In genomic region chr11:58503361-58503856, GRCh38 we compare ENCODE assay signal across 1 cellular context.
TF ChIP-seq lines count a peak whose summit lies in the region.

No MANE protein-coding gene starts in this region.

TF ChIP-seq in GM12878, 131 proteins besides CTCF, POLR2A, EP300 and RAD21 (continued from another document and continues in another):
- TF ChIP-seq LARP7 (IDR thresholded peaks at IDR 0.05) (no peak), USF1 (IDR thresholded peaks at IDR 0.05; ENCODE audit: borderline replicate concordance, extremely low read length, insufficient read depth, low read depth, low read length) (no peak), BACH1 (IDR thresholded peaks at IDR 0.05; ENCODE audit: borderline replicate concordance) (no peak), ASH2L (IDR thresholded peaks at IDR 0.05; ENCODE audit: borderline replicate concordance, low read depth) (no peak), SKIL (IDR thresholded peaks at IDR 0.05; ENCODE audit: low read depth, poor library complexity, severe bottlenecking) (peak; percentile 19), ZBTB40 (IDR thresholded peaks at IDR 0.05; ENCODE audit: borderline replicate concordance) (no peak), SRF (IDR thresholded peaks at IDR 0.05; ENCODE audit: low read depth in 2 of 2, low read length in 2 of 2) (no peak), SMARCA5 (IDR thresholded peaks at IDR 0.05) (no peak), CEBPZ (IDR thresholded peaks at IDR 0.05; ENCODE audit: low read depth, low read length) (no peak), IRF3 (IDR thresholded peaks at IDR 0.05) (no peak), FOXM1 (IDR thresholded peaks at IDR 0.05; ENCODE audit: low read depth, low read length) (no peak), SREBF1 (IDR thresholded peaks at IDR 0.05; ENCODE audit: low read length) (no peak), HDAC6 (IDR thresholded peaks at IDR 0.05; ENCODE audit: unreplicated experiment) (no peak), MTA3 (IDR thresholded peaks at IDR 0.05; ENCODE audit: borderline replicate concordance, low read length) (no peak), TCF7 (IDR thresholded peaks at IDR 0.05; ENCODE audit: borderline replicate concordance) (no peak), PML (IDR thresholded peaks at IDR 0.05; ENCODE audit: low read length) (no peak), CHD4 (IDR thresholded peaks at IDR 0.05) (no peak), HCFC1 (IDR thresholded peaks at IDR 0.05; ENCODE audit: low read length) (no peak), SUZ12 (IDR thresholded peaks at IDR 0.05; ENCODE audit: unreplicated experiment) (no peak), RAD51 (IDR thresholded peaks at IDR 0.05) (no peak), RBBP5 (conservative IDR thresholded peaks at IDR 0.05) (no peak), CHD1 (IDR thresholded peaks at IDR 0.05; ENCODE audit: low read depth, low read length) (no peak), HDGF (IDR thresholded peaks at IDR 0.05) (no peak), RUNX3 (IDR thresholded peaks at IDR 0.05; ENCODE audit: low read length) (no peak; the same call in 1 of the 2 replicates), GABPA (IDR thresholded peaks at IDR 0.05; ENCODE audit: low read depth) (no peak), BRCA1 (IDR thresholded peaks at IDR 0.05; ENCODE audit: low read depth, low read length) (no peak), ZZZ3 (IDR thresholded peaks at IDR 0.05; ENCODE audit: control insufficient read depth, insufficient read length, low read depth) (no peak), IKZF1 (conservative IDR thresholded peaks at IDR 0.05) (peak; percentile 73), YY1 (IDR thresholded peaks at IDR 0.05; ENCODE audit: low read depth, low read length) (no peak), STAT1 (conservative IDR thresholded peaks at IDR 0.05) (no peak), MEF2B (IDR thresholded peaks at IDR 0.05; ENCODE audit: partially characterized antibody, poor library complexity, severe bottlenecking) (no peak)
- TF ChIP-seq, protein P1, sequence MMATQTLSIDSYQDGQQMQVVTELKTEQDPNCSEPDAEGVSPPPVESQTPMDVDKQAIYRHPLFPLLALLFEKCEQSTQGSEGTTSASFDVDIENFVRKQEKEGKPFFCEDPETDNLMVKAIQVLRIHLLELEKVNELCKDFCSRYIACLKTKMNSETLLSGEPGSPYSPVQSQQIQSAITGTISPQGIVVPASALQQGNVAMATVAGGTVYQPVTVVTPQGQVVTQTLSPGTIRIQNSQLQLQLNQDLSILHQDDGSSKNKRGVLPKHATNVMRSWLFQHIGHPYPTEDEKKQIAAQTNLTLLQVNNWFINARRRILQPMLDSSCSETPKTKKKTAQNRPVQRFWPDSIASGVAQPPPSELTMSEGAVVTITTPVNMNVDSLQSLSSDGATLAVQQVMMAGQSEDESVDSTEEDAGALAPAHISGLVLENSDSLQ (IDR thresholded peaks at IDR 0.05), result no peak
- TF ChIP-seq, protein P2, sequence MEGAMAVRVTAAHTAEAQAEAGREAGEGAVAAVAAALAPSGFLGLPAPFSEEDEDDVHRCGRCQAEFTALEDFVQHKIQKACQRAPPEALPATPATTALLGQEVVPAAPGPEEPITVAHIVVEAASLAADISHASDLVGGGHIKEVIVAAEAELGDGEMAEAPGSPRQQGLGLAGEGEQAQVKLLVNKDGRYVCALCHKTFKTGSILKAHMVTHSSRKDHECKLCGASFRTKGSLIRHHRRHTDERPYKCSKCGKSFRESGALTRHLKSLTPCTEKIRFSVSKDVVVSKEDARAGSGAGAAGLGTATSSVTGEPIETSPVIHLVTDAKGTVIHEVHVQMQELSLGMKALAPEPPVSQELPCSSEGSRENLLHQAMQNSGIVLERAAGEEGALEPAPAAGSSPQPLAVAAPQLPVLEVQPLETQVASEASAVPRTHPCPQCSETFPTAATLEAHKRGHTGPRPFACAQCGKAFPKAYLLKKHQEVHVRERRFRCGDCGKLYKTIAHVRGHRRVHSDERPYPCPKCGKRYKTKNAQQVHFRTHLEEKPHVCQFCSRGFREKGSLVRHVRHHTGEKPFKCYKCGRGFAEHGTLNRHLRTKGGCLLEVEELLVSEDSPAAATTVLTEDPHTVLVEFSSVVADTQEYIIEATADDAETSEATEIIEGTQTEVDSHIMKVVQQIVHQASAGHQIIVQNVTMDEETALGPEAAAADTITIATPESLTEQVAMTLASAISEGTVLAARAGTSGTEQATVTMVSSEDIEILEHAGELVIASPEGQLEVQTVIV (IDR thresholded peaks at IDR 0.05; ENCODE audit: borderline replicate concordance, partially characterized antibody), result no peak
- TF ChIP-seq, protein P3, sequence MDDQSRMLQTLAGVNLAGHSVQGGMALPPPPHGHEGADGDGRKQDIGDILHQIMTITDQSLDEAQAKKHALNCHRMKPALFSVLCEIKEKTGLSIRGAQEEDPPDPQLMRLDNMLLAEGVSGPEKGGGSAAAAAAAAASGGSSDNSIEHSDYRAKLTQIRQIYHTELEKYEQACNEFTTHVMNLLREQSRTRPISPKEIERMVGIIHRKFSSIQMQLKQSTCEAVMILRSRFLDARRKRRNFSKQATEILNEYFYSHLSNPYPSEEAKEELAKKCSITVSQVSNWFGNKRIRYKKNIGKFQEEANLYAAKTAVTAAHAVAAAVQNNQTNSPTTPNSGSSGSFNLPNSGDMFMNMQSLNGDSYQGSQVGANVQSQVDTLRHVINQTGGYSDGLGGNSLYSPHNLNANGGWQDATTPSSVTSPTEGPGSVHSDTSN (IDR thresholded peaks at IDR 0.05; ENCODE audit: insufficient replicate concordance, low read depth, low read length), result no peak
- TF ChIP-seq, protein P4, sequence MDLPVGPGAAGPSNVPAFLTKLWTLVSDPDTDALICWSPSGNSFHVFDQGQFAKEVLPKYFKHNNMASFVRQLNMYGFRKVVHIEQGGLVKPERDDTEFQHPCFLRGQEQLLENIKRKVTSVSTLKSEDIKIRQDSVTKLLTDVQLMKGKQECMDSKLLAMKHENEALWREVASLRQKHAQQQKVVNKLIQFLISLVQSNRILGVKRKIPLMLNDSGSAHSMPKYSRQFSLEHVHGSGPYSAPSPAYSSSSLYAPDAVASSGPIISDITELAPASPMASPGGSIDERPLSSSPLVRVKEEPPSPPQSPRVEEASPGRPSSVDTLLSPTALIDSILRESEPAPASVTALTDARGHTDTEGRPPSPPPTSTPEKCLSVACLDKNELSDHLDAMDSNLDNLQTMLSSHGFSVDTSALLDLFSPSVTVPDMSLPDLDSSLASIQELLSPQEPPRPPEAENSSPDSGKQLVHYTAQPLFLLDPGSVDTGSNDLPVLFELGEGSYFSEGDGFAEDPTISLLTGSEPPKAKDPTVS (IDR thresholded peaks at IDR 0.05; ENCODE audit: low read depth, low read length), result no peak
- TF ChIP-seq, protein P5, sequence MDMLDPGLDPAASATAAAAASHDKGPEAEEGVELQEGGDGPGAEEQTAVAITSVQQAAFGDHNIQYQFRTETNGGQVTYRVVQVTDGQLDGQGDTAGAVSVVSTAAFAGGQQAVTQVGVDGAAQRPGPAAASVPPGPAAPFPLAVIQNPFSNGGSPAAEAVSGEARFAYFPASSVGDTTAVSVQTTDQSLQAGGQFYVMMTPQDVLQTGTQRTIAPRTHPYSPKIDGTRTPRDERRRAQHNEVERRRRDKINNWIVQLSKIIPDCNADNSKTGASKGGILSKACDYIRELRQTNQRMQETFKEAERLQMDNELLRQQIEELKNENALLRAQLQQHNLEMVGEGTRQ (IDR thresholded peaks at IDR 0.05; ENCODE audit: borderline replicate concordance, low read depth, low read length), result no peak
